Comparison of ENCODE assay signal across 19 cellular contexts in genomic region chr3:170486398-170486797, GRCh38.
DNase-seq lines count a peak whose midpoint lies in the region; ATAC-seq, FAIRE-seq and TF ChIP-seq lines count a peak whose summit lies in the region.
"Had no signal": no experiment of that assay in that cellular context is flagged by ENCODE, and none has a peak within 500 bp of the region (broad histone marks: within the 10 kb centered on the region; RNA-seq: fewer than 3 reads in every experiment).

No MANE protein-coding gene starts in this region.

- no TSS peak for BruUV-seq in K562 (replicated peaks; lab: Mats Ljungman, UMichigan)

- no peak for ATAC-seq in K562

- H3K14ac ChIP-seq in neuronal stem cell (ENCODE audit: low read length) = no peak overlapping the region

- H4K8ac ChIP-seq in neuronal stem cell (ENCODE audit: low read depth, low read length) = no peak overlapping the region

- TF ChIP-seq RAD21 in K562 (CRISPR knock-in tag; conservative IDR thresholded peaks at IDR 0.05 in 1 of 2, IDR thresholded peaks at IDR 0.05 in 1 of 2) = no peak

- no peak overlapping the region for H2BK12ac ChIP-seq in neuronal stem cell (ENCODE audit: low read length)

- in situ Hi-C loops in K562 (cut with MboI) = no loop called here

- no peaks in the 10 kb centered on the region for H3K9me3 ChIP-seq in K562 (replicated peaks; ENCODE audit: control insufficient read depth, insufficient read depth, low read depth, low read length)
- H3K9me3 ChIP-seq in neuronal stem cell (replicated peaks in 1 of 2; ENCODE audit: control insufficient read depth in 2 of 2, insufficient read depth in 1 of 2, low read depth in 1 of 2, low read length in 2 of 2) = peaks cover 0 to 2% of the 10 kb centered on the region in 2 donors
- H3K9me3 ChIP-seq: Caco-2 had no signal

- no peak overlapping the region for H2BK15ac ChIP-seq in neuronal stem cell (ENCODE audit: low read length)

- H3K4me2 ChIP-seq in K562 (ENCODE audit: insufficient read depth, low read length) (no peak overlapping the region), neuronal stem cell (ENCODE audit: insufficient read depth, low read length, poor library complexity, severe bottlenecking) (no peak overlapping the region)

- DNase-seq in K562 (ENCODE audit: extremely low read depth in 1 of 4, low spot score in 3 of 4) (peak in 1 of 4 experiments; percentile 16), dorsolateral prefrontal cortex (no peak), neuronal stem cell (ENCODE audit: low spot score) (no peak), NCI-H345 treated with DMSO at 0.1 percent for 48 hours (lab: John Stamatoyannopoulos, UW; ENCODE audit: unreplicated experiment) (no peak), NCI-H1417 treated with DMSO at 0.1 percent for 48 hours (lab: John Stamatoyannopoulos, UW) (no peak), RWPE1 (ENCODE audit: low spot score) (no peak)
- DNase-seq: ACHN; Caco-2; CD4-positive, alpha-beta T cell; DMS79; GDM1; GM23248; HCEC 1CT had no signal

- H4K91ac ChIP-seq in neuronal stem cell (ENCODE audit: low read depth, low read length, poor library complexity) = no peak overlapping the region

- H3K36me3 ChIP-seq in K562 (ENCODE audit: control insufficient read depth, insufficient read depth, low read length) = no peaks in the 10 kb centered on the region
- H3K36me3 ChIP-seq in neuronal stem cell (replicated peaks in 1 of 2; ENCODE audit: control insufficient read depth in 2 of 2, insufficient read depth in 2 of 2, low read length in 2 of 2) = no peaks in the 10 kb centered on the region

- H2BK120ac ChIP-seq in neuronal stem cell (ENCODE audit: low read depth, low read length) = no peak overlapping the region

- no peak for TF ChIP-seq CTCF in K562 (IDR thresholded peaks at IDR 0.05 in 2 of 3, conservative IDR thresholded peaks at IDR 0.05 in 1 of 3; ENCODE audit: insufficient read depth in 2 of 3, low read depth in 1 of 3, low read length in 3 of 3)
- no peak for TF ChIP-seq CTCF in dorsolateral prefrontal cortex (IDR thresholded peaks at IDR 0.05 in 54 of 56, conservative IDR thresholded peaks at IDR 0.05 in 2 of 56; ENCODE audit: low read depth in 1 of 56, partially characterized antibody in 56 of 56)
- TF ChIP-seq CTCF in RWPE1 (conservative IDR thresholded peaks at IDR 0.05; ENCODE audit: low read depth) = no peak

- no peaks in the 10 kb centered on the region for H4K20me1 ChIP-seq in K562 (replicated peaks; ENCODE audit: control insufficient read depth, insufficient read depth, low read length)

- TF ChIP-seq EP300 in K562 (IDR thresholded peaks at IDR 0.05; ENCODE audit: low read length) = no peak

- H3K9ac ChIP-seq in K562 (ENCODE audit: insufficient read depth in 1 of 2, low read depth in 2 of 2, low read length in 2 of 2) (no peak overlapping the region), neuronal stem cell (ENCODE audit: low read depth, low read length, poor library complexity) (no peak overlapping the region)
- H3K9ac ChIP-seq: GM23248 had no signal

- CTCF ChIA-PET in K562 (lab: Yijun Ruan, JAX; ENCODE audit: low intra/inter-chr PET ratio) = no interaction called here
- CTCF ChIA-PET in RWPE1 (lab: Yijun Ruan, JAX) = interaction anchor here (0.7 kb wide), 1 partner anchor 402 kb away, joined by 9 read pairs; no protein-coding TSS in a partner anchor

- no peaks in the 10 kb centered on the region; a peak in 1 of 5 replicates for H3K4me1 ChIP-seq in K562 (replicated peaks in 1 of 2; ENCODE audit: control insufficient read depth in 2 of 2, insufficient read depth in 2 of 2, low read length in 2 of 2)
- H3K4me1 ChIP-seq in neuronal stem cell (ENCODE audit: control insufficient read depth in 2 of 2, insufficient read depth in 1 of 2, low read depth in 1 of 2, low read length in 2 of 2) = peaks cover 3 to 5% of the 10 kb centered on the region in 2 donors
- H3K4me1 ChIP-seq: Caco-2 had no signal

- no peak overlapping the region for H2AFZ ChIP-seq in K562 (ENCODE audit: low read depth, low read length)
- H2AFZ ChIP-seq in neuronal stem cell (ENCODE audit: low read length) = no peak overlapping the region
- H2AFZ ChIP-seq: GM23248 had no signal

- H3K4me3 ChIP-seq in K562 = no peak overlapping the region
- H3K4me3 ChIP-seq in dorsolateral prefrontal cortex = no peak overlapping the region
- no peak overlapping the region for H3K4me3 ChIP-seq in neuronal stem cell (ENCODE audit: low read length in 2 of 2)
- H3K4me3 ChIP-seq: GM23248 had no signal

- H3K79me2 ChIP-seq in K562 (ENCODE audit: control insufficient read depth, insufficient read depth, low read length) = no peaks in the 10 kb centered on the region

- FAIRE-seq in K562 (lab: Jason Lieb, UNC) = no peak
- FAIRE-seq: A204.1, D721Med, GM12892, GM18507, H54 had no signal

- no peak overlapping the region for H3K23ac ChIP-seq in neuronal stem cell (ENCODE audit: low read depth, low read length, poor library complexity)

- peaks cover 0 to 20% of the 10 kb centered on the region in 2 experiments for H3K27me3 ChIP-seq in K562 (ENCODE audit: control insufficient read depth in 2 of 2, insufficient read depth in 2 of 2, low read length in 2 of 2)
- H3K27me3 ChIP-seq in dorsolateral prefrontal cortex = no peaks in the 10 kb centered on the region
- H3K27me3 ChIP-seq in neuronal stem cell (ENCODE audit: control insufficient read depth in 3 of 3, insufficient read depth in 3 of 3, low read depth in 1 of 3, low read length in 3 of 3) = no peaks in the 10 kb centered on the region

- no peak overlapping the region for H3K18ac ChIP-seq in neuronal stem cell (ENCODE audit: low read length)

- H2BK5ac ChIP-seq in neuronal stem cell (ENCODE audit: low read length) = no peak overlapping the region

- no peak overlapping the region for H3K4ac ChIP-seq in neuronal stem cell (ENCODE audit: low read length)

- peak overlapping the region; percentile 16 for H2AK5ac ChIP-seq in neuronal stem cell (ENCODE audit: low read depth, low read length)

- H3K9me1 ChIP-seq in K562 (ENCODE audit: control insufficient read depth, insufficient read depth, low read length) = no peaks in the 10 kb centered on the region

- H3K27ac ChIP-seq in K562 (ENCODE audit: extremely low read depth, low read depth, low read length) (no peak overlapping the region), dorsolateral prefrontal cortex (peak overlapping the region; percentile 11 to 100 (median 97)), neuronal stem cell (replicated peaks; ENCODE audit: low read length) (no peak overlapping the region), RWPE1 (no peak overlapping the region)
- H3K27ac ChIP-seq: C4-2B, GM23248 had no signal

- intact Hi-C loops in K562 (cut with micrococcal nuclease) = no loop called here
- intact Hi-C loops in dorsolateral prefrontal cortex (cut with DNase I) = loop anchor here (5.0 kb wide), 1 partner anchor 64 kb away; no protein-coding TSS in a partner anchor

- WGBS in K562 (ENCODE audit: insufficient coverage, low coverage, missing lambda C conversion rate) = 2% methylated on average over 9 of the region's 9 CpGs
- no CpG with 5 or more reads among the region's 9 CpGs for WGBS in neuronal stem cell (ENCODE audit: extremely low coverage in 2 of 2, insufficient read length in 2 of 2, insufficient replicate concordance in 1 of 2), 2 donors

- TF ChIP-seq POLR2A in K562 (conservative IDR thresholded peaks at IDR 0.05) = no peak

- H3K79me1 ChIP-seq in neuronal stem cell (ENCODE audit: low read depth, low read length) = no peaks in the 10 kb centered on the region

- POLR2A ChIA-PET in K562 (lab: Yijun Ruan, JAX) (interaction anchor here (0.6 to 1.3 kb wide), 4 partner anchors 10 to 327 kb away, joined by 3 to 4 read pairs (median 3); no protein-coding TSS in a partner anchor), RWPE1 (lab: Yijun Ruan, JAX; ENCODE audit: low non-redundant PET) (no interaction called here)

TF ChIP-seq in K562, 482 proteins besides CTCF, POLR2A, EP300 and RAD21 (continues in another document):
- TF ChIP-seq KDM1A (IDR thresholded peaks at IDR 0.05) = peak; percentile 81 to 83
- TF ChIP-seq SP2 (IDR thresholded peaks at IDR 0.05; ENCODE audit: extremely low read depth, low read depth, low read length, poor library complexity, severe bottlenecking) = no peak

Comparison
In these comparisons a context has a peak if more than half of its experiments do, and no peak if none do; other contexts are left out.
1. H3K27ac ChIP-seq: peak in dorsolateral prefrontal cortex (59 of 59); none in K562 (single experiment), neuronal stem cell (single experiment) and RWPE1 (single experiment).